14 cellular contexts compared by ENCODE assay signal in genomic region chr15:39128746-39129145, GRCh38.
DNase-seq lines count a peak whose midpoint lies in the region; ATAC-seq, FAIRE-seq and TF ChIP-seq lines count a peak whose summit lies in the region.
"Had no signal": no experiment of that assay in that cellular context is flagged by ENCODE, and none has a peak within 500 bp of the region (broad histone marks: within the 10 kb centered on the region; RNA-seq: fewer than 3 reads in every experiment).

No MANE protein-coding gene starts in this region.

- H3K9me3 ChIP-seq in endodermal cell (ENCODE audit: control insufficient read depth, low read length), result no peaks in the 10 kb centered on the region
- H3K9me3 ChIP-seq: BLaER1, thoracic aorta had no signal

- H3K27ac Mint-ChIP-seq in endodermal cell, result peak overlapping the region; percentile 42

- H3K36me3 Mint-ChIP-seq in endodermal cell (ENCODE audit: low read depth), result no peaks in the 10 kb centered on the region

- peaks cover 10% of the 10 kb centered on the region for H3K4me1 Mint-ChIP-seq in endodermal cell

- H3K27ac ChIP-seq in endodermal cell (ENCODE audit: low read depth, low read length) (no peak overlapping the region), rectal smooth muscle tissue (ENCODE audit: low read depth, low read length) (peak overlapping the region; percentile 76)
- H3K27ac ChIP-seq: BLaER1, thoracic aorta had no signal

- no peaks in the 10 kb centered on the region for H3K27me3 Mint-ChIP-seq in endodermal cell (ENCODE audit: insufficient read depth)

- H3K36me3 ChIP-seq in endodermal cell (ENCODE audit: control insufficient read depth, insufficient read depth, low read length) (no peaks in the 10 kb centered on the region), rectal smooth muscle tissue (ENCODE audit: control insufficient read depth, insufficient read depth, low read length) (no peaks in the 10 kb centered on the region)
- H3K36me3 ChIP-seq: BLaER1, thoracic aorta had no signal

- TF ChIP-seq POLR2A in GM12891 (IDR thresholded peaks at IDR 0.05; ENCODE audit: low read depth, low read length), result no peak

- FAIRE-seq in RCC 7860 (lab: Jason Lieb, UNC), result no peak
- no peak for FAIRE-seq in GM12891 (lab: Jason Lieb, UNC)

- DNase-seq in EH (ENCODE audit: low read depth), result peak; percentile 67
- DNase-seq in RCC 7860 (ENCODE audit: low spot score), result peak; percentile 20
- no peak for DNase-seq in endodermal cell
- DNase-seq in stimulated activated CD4-positive, alpha-beta T cell treated with anti-CD3 and anti-CD28 coated beads, Interleukin-12 subunit alpha, Interleukin-12 subunit beta, amount 100 ng/mL, for 4 hours, result no peak
- no peak for DNase-seq in NCI-H2029 treated with DMSO at 0.1 percent for 48 hours (lab: John Stamatoyannopoulos, UW)
- DNase-seq in GM12891 (ENCODE audit: insufficient read length, low spot score), result no peak
- DNase-seq: activated CD4-positive, alpha-beta T cell treated with anti-CD3 and anti-CD28 coated beads, Interleukin-2, amount 50 U/mL, for 1 hour; activated effector memory CD4-positive, alpha-beta T cell treated with anti-CD3 and anti-CD28 coated beads, Interleukin-2, amount 50 U/mL, for 16 hours; DND-41; T-helper 9 cell had no signal

- no peaks in the 10 kb centered on the region for H3K9me3 Mint-ChIP-seq in endodermal cell

- ATAC-seq in HG02870 (IDR thresholded peaks at IDR 0.05; ENCODE audit: unreplicated experiment), result no peak

- H3K4me3 ChIP-seq in endodermal cell (ENCODE audit: low read length), result no peak overlapping the region
- H3K4me3 ChIP-seq in rectal smooth muscle tissue (ENCODE audit: low read length), result no peak overlapping the region
- H3K4me3 ChIP-seq: BLaER1, thoracic aorta had no signal

- TF ChIP-seq CTCF in endodermal cell (conservative IDR thresholded peaks at IDR 0.05), result no peak

- no peaks in the 10 kb centered on the region for H3K4me1 ChIP-seq in endodermal cell (ENCODE audit: control insufficient read depth, insufficient read depth, low read length)
- H3K4me1 ChIP-seq in rectal smooth muscle tissue (ENCODE audit: control insufficient read depth, insufficient read depth, low read length), result peaks cover 32% of the 10 kb centered on the region

- H3K4me3 Mint-ChIP-seq in endodermal cell, result no peak overlapping the region

- H3K27me3 ChIP-seq in endodermal cell (ENCODE audit: control insufficient read depth, insufficient read depth, low read length, poor library complexity, severe bottlenecking), result no peaks in the 10 kb centered on the region
- no peaks in the 10 kb centered on the region for H3K27me3 ChIP-seq in rectal smooth muscle tissue (ENCODE audit: control insufficient read depth, insufficient read depth, low read length)
- H3K27me3 ChIP-seq: BLaER1 had no signal

- H3K9ac ChIP-seq in endodermal cell (ENCODE audit: extremely low read depth, low read length, poor library complexity, severe bottlenecking), result no peak overlapping the region
- no peak overlapping the region for H3K9ac ChIP-seq in rectal smooth muscle tissue (ENCODE audit: low read length)
- H3K9ac ChIP-seq: BLaER1 had no signal

- 80% methylated on average over 2 of the region's 2 CpGs; no CpG with 5 or more reads in 1 of the 2 experiments for WGBS in endodermal cell (ENCODE audit: insufficient coverage in 1 of 2, insufficient read length in 1 of 2), 2 experiments

TF ChIP-seq in GM12891, 5 proteins besides CTCF, POLR2A, EP300 and RAD21:
- TF ChIP-seq TAF1 (IDR thresholded peaks at IDR 0.05; ENCODE audit: low read depth, low read length) (no peak), PAX5 (IDR thresholded peaks at IDR 0.05; ENCODE audit: insufficient read depth, low read length, severe bottlenecking) (no peak), SPI1 (IDR thresholded peaks at IDR 0.05; ENCODE audit: low read depth, low read length) (no peak), POU2F2 (IDR thresholded peaks at IDR 0.05; ENCODE audit: low read depth, low read length) (no peak), POLR2AphosphoS5 (IDR thresholded peaks at IDR 0.05; ENCODE audit: low read depth, low read length) (no peak)

Comparison
In these comparisons a context has a peak if more than half of its experiments do, and no peak if none do; other contexts are left out.
1. DNase-seq: peak in EH (single experiment) and RCC 7860 (single experiment); none in endodermal cell (single experiment), stimulated activated CD4-positive, alpha-beta T cell treated with anti-CD3 and anti-CD28 coated beads, Interleukin-12 subunit alpha, Interleukin-12 subunit beta, amount 100 ng/mL, for 4 hours (single experiment), NCI-H2029 treated with DMSO at 0.1 percent for 48 hours (single experiment) and GM12891 (single experiment).